Comparison of ENCODE assay signal across 1 cellular context in the genomic region with DNA sequence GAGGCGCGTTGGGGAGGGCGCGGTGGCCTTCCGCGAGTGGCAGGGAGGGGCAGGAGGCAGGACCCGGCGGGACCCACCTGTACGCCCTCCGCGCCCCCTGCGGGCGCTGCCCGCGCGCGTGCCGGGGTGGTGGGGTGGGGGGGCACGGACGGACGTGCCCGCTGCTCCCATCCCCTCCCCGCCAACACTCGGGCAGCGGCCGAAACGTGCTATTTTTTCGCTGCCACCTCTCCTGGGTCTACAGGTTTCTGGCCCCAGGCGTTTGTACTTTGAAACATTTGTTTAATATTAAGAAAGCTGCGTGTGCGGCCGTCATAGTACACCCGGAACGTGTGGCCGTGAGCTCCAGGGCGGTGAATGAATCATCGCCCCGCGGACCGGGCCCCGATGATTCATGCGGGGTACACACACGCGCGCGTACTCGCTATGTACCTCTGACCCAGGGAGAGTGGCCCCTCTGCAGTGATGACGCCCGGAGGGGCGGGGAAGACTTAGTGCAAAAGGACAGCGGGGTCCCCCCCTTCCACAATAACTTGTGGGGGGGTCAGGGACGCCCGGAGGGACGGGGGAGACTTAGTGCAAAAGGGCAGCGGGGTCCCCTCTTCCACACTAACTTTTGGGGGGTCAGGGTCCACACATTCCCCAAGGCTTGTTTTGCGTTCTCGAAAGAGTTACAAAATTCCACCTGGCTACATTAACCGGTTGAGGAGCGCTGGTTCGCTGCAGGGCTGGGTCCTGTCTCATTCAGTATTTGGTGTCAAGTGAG.
TF ChIP-seq lines count a peak whose summit lies in the region.

No MANE protein-coding gene starts in this region.

TF ChIP-seq in HepG2, 621 proteins besides CTCF, POLR2A, EP300 and RAD21 (continued from another document and continues in another):
- TF ChIP-seq KIAA2018 (CRISPR knock-in tag; IDR thresholded peaks at IDR 0.05; ENCODE audit: borderline replicate concordance) (no peak), ZNF569 (CRISPR knock-in tag; IDR thresholded peaks at IDR 0.05; ENCODE audit: borderline replicate concordance) (no peak), MIXL1 (CRISPR knock-in tag; IDR thresholded peaks at IDR 0.05) (no peak), ZNF124 (CRISPR knock-in tag; IDR thresholded peaks at IDR 0.05) (no peak), HMG20A (CRISPR knock-in tag; IDR thresholded peaks at IDR 0.05; ENCODE audit: borderline replicate concordance) (no peak), AGO2 (optimal IDR thresholded peaks at IDR 0.05; ENCODE audit: low read depth, low read length) (peak; percentile 79), TEAD3 (CRISPR knock-in tag; optimal IDR thresholded peaks at IDR 0.05; ENCODE audit: borderline replicate concordance) (no peak), EZH2 (conservative IDR thresholded peaks at IDR 0.05; ENCODE audit: low read depth, low read length) (no peak), ZBTB46 (CRISPR knock-in tag; IDR thresholded peaks at IDR 0.05; ENCODE audit: borderline replicate concordance) (no peak), STAG1 (CRISPR knock-in tag; IDR thresholded peaks at IDR 0.05) (no peak), ZNF841 (CRISPR knock-in tag; IDR thresholded peaks at IDR 0.05; ENCODE audit: borderline replicate concordance) (no peak), THYN1 (CRISPR knock-in tag; IDR thresholded peaks at IDR 0.05; ENCODE audit: borderline replicate concordance, low read depth) (no peak), HOXD1 (CRISPR knock-in tag; IDR thresholded peaks at IDR 0.05) (no peak), HHEX (CRISPR knock-in tag; IDR thresholded peaks at IDR 0.05) (no peak), HBP1 (CRISPR knock-in tag; IDR thresholded peaks at IDR 0.05; ENCODE audit: low read depth) (0 out of 2 replicates have a peak, but pooled peaks have one; percentile 54), SMARCC2 (IDR thresholded peaks at IDR 0.05) (no peak), ZNF549 (CRISPR knock-in tag; IDR thresholded peaks at IDR 0.05) (no peak), ZSCAN30 (CRISPR knock-in tag; IDR thresholded peaks at IDR 0.05) (no peak), ZNF362 (CRISPR knock-in tag; IDR thresholded peaks at IDR 0.05; ENCODE audit: borderline replicate concordance) (no peak; the same call in 1 of the 2 replicates), REPIN1 (CRISPR knock-in tag; IDR thresholded peaks at IDR 0.05; ENCODE audit: borderline replicate concordance, low read depth) (no peak), HMGXB3 (CRISPR knock-in tag; IDR thresholded peaks at IDR 0.05; ENCODE audit: borderline replicate concordance) (no peak)
- TF ChIP-seq, protein P1, sequence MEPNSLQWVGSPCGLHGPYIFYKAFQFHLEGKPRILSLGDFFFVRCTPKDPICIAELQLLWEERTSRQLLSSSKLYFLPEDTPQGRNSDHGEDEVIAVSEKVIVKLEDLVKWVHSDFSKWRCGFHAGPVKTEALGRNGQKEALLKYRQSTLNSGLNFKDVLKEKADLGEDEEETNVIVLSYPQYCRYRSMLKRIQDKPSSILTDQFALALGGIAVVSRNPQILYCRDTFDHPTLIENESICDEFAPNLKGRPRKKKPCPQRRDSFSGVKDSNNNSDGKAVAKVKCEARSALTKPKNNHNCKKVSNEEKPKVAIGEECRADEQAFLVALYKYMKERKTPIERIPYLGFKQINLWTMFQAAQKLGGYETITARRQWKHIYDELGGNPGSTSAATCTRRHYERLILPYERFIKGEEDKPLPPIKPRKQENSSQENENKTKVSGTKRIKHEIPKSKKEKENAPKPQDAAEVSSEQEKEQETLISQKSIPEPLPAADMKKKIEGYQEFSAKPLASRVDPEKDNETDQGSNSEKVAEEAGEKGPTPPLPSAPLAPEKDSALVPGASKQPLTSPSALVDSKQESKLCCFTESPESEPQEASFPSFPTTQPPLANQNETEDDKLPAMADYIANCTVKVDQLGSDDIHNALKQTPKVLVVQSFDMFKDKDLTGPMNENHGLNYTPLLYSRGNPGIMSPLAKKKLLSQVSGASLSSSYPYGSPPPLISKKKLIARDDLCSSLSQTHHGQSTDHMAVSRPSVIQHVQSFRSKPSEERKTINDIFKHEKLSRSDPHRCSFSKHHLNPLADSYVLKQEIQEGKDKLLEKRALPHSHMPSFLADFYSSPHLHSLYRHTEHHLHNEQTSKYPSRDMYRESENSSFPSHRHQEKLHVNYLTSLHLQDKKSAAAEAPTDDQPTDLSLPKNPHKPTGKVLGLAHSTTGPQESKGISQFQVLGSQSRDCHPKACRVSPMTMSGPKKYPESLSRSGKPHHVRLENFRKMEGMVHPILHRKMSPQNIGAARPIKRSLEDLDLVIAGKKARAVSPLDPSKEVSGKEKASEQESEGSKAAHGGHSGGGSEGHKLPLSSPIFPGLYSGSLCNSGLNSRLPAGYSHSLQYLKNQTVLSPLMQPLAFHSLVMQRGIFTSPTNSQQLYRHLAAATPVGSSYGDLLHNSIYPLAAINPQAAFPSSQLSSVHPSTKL (CRISPR knock-in tag; IDR thresholded peaks at IDR 0.05), result peak; percentile 50
- TF ChIP-seq, protein P2, sequence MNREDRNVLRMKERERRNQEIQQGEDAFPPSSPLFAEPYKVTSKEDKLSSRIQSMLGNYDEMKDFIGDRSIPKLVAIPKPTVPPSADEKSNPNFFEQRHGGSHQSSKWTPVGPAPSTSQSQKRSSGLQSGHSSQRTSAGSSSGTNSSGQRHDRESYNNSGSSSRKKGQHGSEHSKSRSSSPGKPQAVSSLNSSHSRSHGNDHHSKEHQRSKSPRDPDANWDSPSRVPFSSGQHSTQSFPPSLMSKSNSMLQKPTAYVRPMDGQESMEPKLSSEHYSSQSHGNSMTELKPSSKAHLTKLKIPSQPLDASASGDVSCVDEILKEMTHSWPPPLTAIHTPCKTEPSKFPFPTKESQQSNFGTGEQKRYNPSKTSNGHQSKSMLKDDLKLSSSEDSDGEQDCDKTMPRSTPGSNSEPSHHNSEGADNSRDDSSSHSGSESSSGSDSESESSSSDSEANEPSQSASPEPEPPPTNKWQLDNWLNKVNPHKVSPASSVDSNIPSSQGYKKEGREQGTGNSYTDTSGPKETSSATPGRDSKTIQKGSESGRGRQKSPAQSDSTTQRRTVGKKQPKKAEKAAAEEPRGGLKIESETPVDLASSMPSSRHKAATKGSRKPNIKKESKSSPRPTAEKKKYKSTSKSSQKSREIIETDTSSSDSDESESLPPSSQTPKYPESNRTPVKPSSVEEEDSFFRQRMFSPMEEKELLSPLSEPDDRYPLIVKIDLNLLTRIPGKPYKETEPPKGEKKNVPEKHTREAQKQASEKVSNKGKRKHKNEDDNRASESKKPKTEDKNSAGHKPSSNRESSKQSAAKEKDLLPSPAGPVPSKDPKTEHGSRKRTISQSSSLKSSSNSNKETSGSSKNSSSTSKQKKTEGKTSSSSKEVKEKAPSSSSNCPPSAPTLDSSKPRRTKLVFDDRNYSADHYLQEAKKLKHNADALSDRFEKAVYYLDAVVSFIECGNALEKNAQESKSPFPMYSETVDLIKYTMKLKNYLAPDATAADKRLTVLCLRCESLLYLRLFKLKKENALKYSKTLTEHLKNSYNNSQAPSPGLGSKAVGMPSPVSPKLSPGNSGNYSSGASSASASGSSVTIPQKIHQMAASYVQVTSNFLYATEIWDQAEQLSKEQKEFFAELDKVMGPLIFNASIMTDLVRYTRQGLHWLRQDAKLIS (CRISPR knock-in tag; IDR thresholded peaks at IDR 0.05), result no peak
